Comparison of ENCODE assay signal across 19 cellular contexts in the genomic region with DNA sequence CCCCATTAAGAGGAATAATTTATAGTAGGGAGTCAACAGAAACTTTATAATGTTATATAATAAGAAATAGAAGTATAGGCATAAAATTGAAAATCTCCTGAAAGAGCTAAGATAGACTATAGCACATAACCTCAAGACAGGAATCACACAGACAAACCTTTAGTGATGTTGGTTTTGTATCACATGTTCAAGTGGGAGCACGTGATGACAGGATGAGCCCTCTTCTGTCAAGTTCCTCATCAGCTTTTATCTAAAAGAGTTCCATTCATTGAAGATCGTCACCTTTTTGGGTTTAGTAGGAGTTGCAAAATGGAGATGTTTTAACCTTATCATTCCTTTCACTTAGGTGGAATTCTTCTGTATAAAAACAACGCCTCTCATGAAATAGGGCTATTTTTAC.
"Had no signal": no experiment of that assay in that cellular context is flagged by ENCODE, and none has a peak within 500 bp of the region (broad histone marks: within the 10 kb centered on the region; RNA-seq: fewer than 3 reads in every experiment).

No MANE protein-coding gene starts in this region.

- DNase-seq: activated CD4-positive, alpha-beta memory T cell treated with anti-CD3 and anti-CD28 coated beads for 36 hours; activated CD4-positive, alpha-beta T cell treated with anti-CD3 and anti-CD28 coated beads for 4 hours; activated CD4-positive, CD25-positive, alpha-beta regulatory T cell; activated naive CD4-positive, alpha-beta T cell treated with anti-CD3 and anti-CD28 coated beads for 36 hours; activated naive CD8-positive, alpha-beta T cell treated with anti-CD3 and anti-CD28 coated beads, Interleukin-2, amount 10 ng/mL, durations not matched to agents 7 days and 5 days; activated T-cell treated with anti-CD3 and anti-CD28 coated beads, Interleukin-2, amount 50 U/mL, for 48 hours; amniotic stem cell; colonic mucosa; heart left ventricle; kidney; lower lobe of right lung; naive B cell; nucleus accumbens; right cardiac atrium; stimulated activated CD4-positive, alpha-beta T cell treated with anti-CD3 and anti-CD28 coated beads, Interleukin-4, amount 100 ng/mL, for 24 hours; stimulated activated naive CD4-positive, alpha-beta T cell treated with Interleukin-2 at 50 U/mL for 16 hours; upper lobe of left lung had no signal

- ATAC-seq: heart left ventricle, lower lobe of right lung, right cardiac atrium had no signal

- H3K27ac ChIP-seq: breast epithelium, colonic mucosa, heart left ventricle, lower lobe of right lung, parathyroid adenoma, upper lobe of left lung had no signal
